Comparison of ENCODE assay signal across 15 cellular contexts in the genomic region with DNA sequence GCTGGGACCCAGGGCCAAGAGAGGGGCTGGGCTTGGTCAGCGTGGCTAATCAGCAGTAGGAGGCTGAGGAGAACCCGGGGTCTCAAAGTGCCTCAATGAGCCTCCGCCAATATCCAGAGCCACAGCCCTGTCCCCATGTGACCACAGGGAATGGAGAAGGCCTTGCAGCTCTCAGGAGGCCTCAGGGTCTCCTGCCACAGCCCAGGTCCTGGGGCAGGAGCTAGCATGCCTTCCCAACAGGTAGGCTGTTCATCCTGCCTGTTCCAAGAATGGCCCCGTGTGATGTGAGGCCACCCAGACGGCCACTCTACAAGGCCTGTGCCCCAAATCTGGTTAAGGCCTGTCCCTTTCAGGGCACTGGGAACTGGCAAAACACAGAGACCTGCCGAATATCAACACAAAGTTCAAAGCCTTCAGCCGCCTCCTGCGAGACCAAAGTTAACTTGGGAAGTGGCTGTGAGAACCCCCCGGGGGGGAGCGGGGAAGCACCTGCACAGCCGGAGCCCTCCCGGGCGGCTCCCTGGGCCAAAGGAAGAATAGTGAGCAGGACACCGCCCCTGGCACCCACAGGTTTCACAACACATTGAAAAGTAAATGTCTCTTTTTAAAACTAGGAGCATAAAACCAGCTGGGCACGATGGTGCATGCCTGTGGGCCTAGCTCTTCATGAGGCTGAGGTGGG. TPM values are rescaled to one million over a fixed set of nuclear protein-coding genes. Genes with fewer than 3 reads are reported as not detected.
"Had no signal": no experiment of that assay in that cellular context is flagged by ENCODE, and none has a peak within 500 bp of the region (broad histone marks: within the 10 kb centered on the region; RNA-seq: fewer than 3 reads in every experiment).

No MANE protein-coding gene starts in this region.

- ATAC-seq: activated CD4-positive, CD25-positive, alpha-beta regulatory T cell treated with anti-CD3 and anti-CD28 coated beads, Interleukin-2, amount 50 U/mL, for 24 hours; gastrocnemius medialis; mucosa of descending colon had no signal

- H3K27me3 ChIP-seq: adrenal gland had no signal

- H3K27ac ChIP-seq: adrenal gland, epithelial cell of prostate had no signal

- H3K36me3 ChIP-seq: adrenal gland, gastrocnemius medialis had no signal

- H3K9me3 ChIP-seq: adrenal gland, gastrocnemius medialis, mucosa of descending colon had no signal

- H3K4me3 ChIP-seq: adrenal gland, mucosa of descending colon had no signal

- DNase-seq: activated naive CD4-positive, alpha-beta T cell treated with anti-CD3 and anti-CD28 coated beads, Interleukin-2, amount 50 U/mL, for 16 hours; effector memory CD4-positive, alpha-beta T cell; gastrocnemius medialis; kidney glomerular epithelial cell; mucosa of descending colon; small intestine; trophoblast cell had no signal

RNA-seq across cellular contexts. Expression of a gene that starts 4.5 kb away (rescaled TPM):
- total RNA-seq: natural killer cell treated with Interleukin-12 subunit alpha and Interleukin-12 subunit beta and Interleukin-15 and Interleukin-18, amount 100 ng/mL, for 72 hours had no signal

RNA-seq across cellular contexts. Expression of a gene that starts 33.9 kb away (rescaled TPM):
- total RNA-seq: activated T-helper 2 cell treated with anti-CD3 and anti-CD28 coated beads, Interferon-gamma antibody, Interleukin-2, Interleukin-4, amounts not matched to agents 10 μg/mL and 5 μg/mL and 100 μg/mL, durations not matched to agents 14 hours and 24 hours and 36 hours; lung microvascular endothelial cell; natural killer cell treated with Interleukin-12 subunit alpha and Interleukin-12 subunit beta and Interleukin-15 and Interleukin-18, amount 100 ng/mL, for 72 hours; osteocyte; T-helper 2 cell treated with Interferon-gamma antibody and Interleukin-4, amounts not matched to agents 100 ng/mL and 5 ng/mL, for 36 hours had no signal
